Comparison of ENCODE assay signal across 8 cellular contexts in the genomic region with DNA sequence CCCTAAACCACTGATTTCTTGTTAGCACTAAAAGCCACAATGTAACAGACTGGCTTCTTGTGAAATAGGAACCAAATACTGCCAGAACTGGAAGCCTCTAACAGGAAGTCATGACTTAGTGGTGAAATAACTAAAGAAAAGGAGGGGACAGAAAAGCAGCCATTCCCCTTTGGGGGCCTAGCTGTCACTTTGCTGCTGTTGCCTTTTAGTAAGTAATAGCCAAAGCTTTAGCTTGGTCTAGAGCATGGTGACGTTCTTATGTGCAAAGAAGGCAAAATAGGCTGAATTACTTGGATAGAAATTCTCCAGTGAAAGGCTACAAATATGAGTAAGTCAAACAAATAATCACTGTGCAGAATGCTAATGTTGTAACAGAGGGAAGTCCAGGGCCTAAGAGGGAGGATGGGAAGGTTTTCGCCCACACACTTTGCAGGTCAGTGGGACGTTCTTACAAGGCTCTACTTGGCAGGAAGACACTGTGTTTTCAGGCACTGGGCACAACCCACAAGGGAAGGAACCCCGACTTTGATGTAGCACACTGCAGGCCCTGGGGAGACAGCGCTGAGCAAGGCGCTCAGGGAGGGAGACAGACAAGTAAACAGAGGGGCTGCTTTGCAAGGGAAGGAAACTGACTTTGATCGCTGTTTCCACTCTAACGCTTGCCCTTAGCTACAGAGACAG. TPM values are rescaled to one million over a fixed set of nuclear protein-coding genes. Genes with fewer than 3 reads are reported as not detected.
A peak's percentile ranks its signal among the peaks of the same experiment; 100 is the strongest.
DNase-seq lines count a peak whose midpoint lies in the region; ATAC-seq and TF ChIP-seq lines count a peak whose summit lies in the region.

No MANE protein-coding gene starts in this region.

- H3K4me3 Mint-ChIP-seq in activated naive CD8-positive, alpha-beta T cell treated with anti-CD3 and anti-CD28 coated beads, Interleukin-2, amount 10 ng/mL, durations not matched to agents 7 days and 5 days = peak overlapping the region; percentile 73

- peak overlapping the region; percentile 52 for H3K18ac ChIP-seq in IMR-90 (ENCODE audit: low read depth, low read length)

- BruUV-seq in IMR-90 (replicated peaks; lab: Mats Ljungman, UMichigan) = no TSS peak

- peak overlapping the region; percentile 68 for H3K14ac ChIP-seq in IMR-90 (replicated peaks; ENCODE audit: low read depth, low read length)

- H3K23ac ChIP-seq in IMR-90 (ENCODE audit: low read depth, low read length) = peak overlapping the region; percentile 72; the same call in 1 of the 2 replicates

- no peaks in the 10 kb centered on the region for H3K27me3 ChIP-seq in IMR-90 (ENCODE audit: control insufficient read depth, insufficient read depth, low read length)
- H3K27me3 ChIP-seq in layer of hippocampus (ENCODE audit: control insufficient read depth, insufficient read depth, low read length) = no peaks in the 10 kb centered on the region

- H3K27me3 Mint-ChIP-seq in activated naive CD8-positive, alpha-beta T cell treated with anti-CD3 and anti-CD28 coated beads, Interleukin-2, amount 10 ng/mL, durations not matched to agents 7 days and 5 days = no peaks in the 10 kb centered on the region

- WGBS in IMR-90 (ENCODE audit: extremely low coverage in 2 of 2, insufficient read length in 1 of 2), 2 experiments = 11% methylated on average over 3 of the region's 8 CpGs; no CpG with 5 or more reads in 1 of the 2 experiments

- H4K8ac ChIP-seq in IMR-90 (ENCODE audit: low read depth in 2 of 2, low read length in 2 of 2) = peak overlapping the region; percentile 26 to 81; a peak in 2 of 4 replicates

- H2BK120ac ChIP-seq in IMR-90 (ENCODE audit: low read depth, low read length) = peak overlapping the region; percentile 94

- peak overlapping the region; percentile 96 for H3K27ac Mint-ChIP-seq in activated naive CD8-positive, alpha-beta T cell treated with anti-CD3 and anti-CD28 coated beads, Interleukin-2, amount 10 ng/mL, durations not matched to agents 7 days and 5 days

- no peaks in the 10 kb centered on the region for H3K9me3 ChIP-seq in IMR-90 (ENCODE audit: control insufficient read depth, insufficient read depth, low read length)

- peak overlapping the region; percentile 95 for H2BK5ac ChIP-seq in IMR-90 (ENCODE audit: low read depth, low read length, poor library complexity, severe bottlenecking)

- no peak overlapping the region for H3K4me3 ChIP-seq in IMR-90 (ENCODE audit: insufficient read depth, low read depth, low read length)

- peak overlapping the region; percentile 87 for H4K91ac ChIP-seq in IMR-90 (ENCODE audit: insufficient read depth, low read depth, low read length)

- peak; percentile 66 for ATAC-seq in IMR-90 (ENCODE audit: low read depth)
- ATAC-seq in activated naive CD8-positive, alpha-beta T cell treated with anti-CD3 and anti-CD28 coated beads, Interleukin-2, amount 10 ng/mL, durations not matched to agents 7 days and 5 days (ENCODE audit: low read depth) = peak; percentile 83

- peak overlapping the region; percentile 82 for H2BK20ac ChIP-seq in IMR-90 (ENCODE audit: low read depth, low read length)

- H4K20me1 ChIP-seq in IMR-90 (ENCODE audit: insufficient read depth, low read length) = no peaks in the 10 kb centered on the region

- in situ Hi-C loops in IMR-90 (cut with MboI; ENCODE audit: low sequenced_read_pairs) = loop anchor here (25.0 kb wide), 1 partner anchor 147 kb away; a partner anchor contains a TSS

- peak; percentile 76 to 77 for DNase-seq in AML-193 (lab: John Stamatoyannopoulos, UW)
- peak; percentile 91 for DNase-seq in IMR-90
- DNase-seq in activated naive CD8-positive, alpha-beta T cell treated with anti-CD3 and anti-CD28 coated beads, Interleukin-2, amount 10 ng/mL, durations not matched to agents 7 days and 5 days = peak; percentile 48
- no peak for DNase-seq in GM19240 (ENCODE audit: insufficient read length, low spot score)
- DNase-seq in SW480 (ENCODE audit: low spot score) = no peak
- no peak for DNase-seq in SHP77 treated with DMSO at 0.1 percent for 48 hours (lab: John Stamatoyannopoulos, UW)

- H2AFZ ChIP-seq in IMR-90 (replicated peaks; ENCODE audit: low read length, poor library complexity) = peak overlapping the region; percentile 90

- peaks cover 8% of the 10 kb centered on the region for H3K36me3 Mint-ChIP-seq in activated naive CD8-positive, alpha-beta T cell treated with anti-CD3 and anti-CD28 coated beads, Interleukin-2, amount 10 ng/mL, durations not matched to agents 7 days and 5 days

- no peak for TF ChIP-seq CTCF in IMR-90 (conservative IDR thresholded peaks at IDR 0.05; ENCODE audit: low read depth, low read length)

- H2AK5ac ChIP-seq in IMR-90 (ENCODE audit: low read depth, low read length) = peak overlapping the region; percentile 31

- peak overlapping the region; percentile 30 for H2AK9ac ChIP-seq in IMR-90 (replicated peaks; ENCODE audit: low read depth, low read length, poor library complexity)

- H4K5ac ChIP-seq in IMR-90 (ENCODE audit: low read depth, low read length) = peak overlapping the region; percentile 40; the same call in 1 of the 2 replicates

- H3K27ac ChIP-seq in IMR-90 (ENCODE audit: insufficient read depth, low read length) (peak overlapping the region; percentile 76), layer of hippocampus (ENCODE audit: low read depth, low read length) (peak overlapping the region; percentile 62), temporal lobe (ENCODE audit: low read depth, low read length) (peak overlapping the region; percentile 4)

- intact Hi-C loops in IMR-90 (cut with micrococcal nuclease) = no loop called here

- no peak for TF ChIP-seq POLR2A in IMR-90 (IDR thresholded peaks at IDR 0.05; ENCODE audit: low read depth, low read length)

- dilution Hi-C loops in IMR-90 (cut with HindIII; ENCODE audit: low sequenced_read_pairs, unreplicated experiment) = no loop called here

- peaks cover 9% of the 10 kb centered on the region; the same call in 1 of the 2 replicates for H3K9me1 ChIP-seq in IMR-90 (ENCODE audit: insufficient read depth, low read length)

- POLR2A ChIA-PET in IMR-90 (lab: Charles Lee; ENCODE audit: unreplicated experiment) = no interaction called here
- POLR2A ChIA-PET in activated naive CD8-positive, alpha-beta T cell treated with anti-CD3 and anti-CD28 coated beads, Interleukin-2, amount 10 ng/mL, durations not matched to agents 7 days and 5 days (lab: Charles Lee) = interaction anchor here (1.1 kb wide), 1 partner anchor 16 kb away, joined by 5 read pairs; no protein-coding TSS in a partner anchor

- H3K4me2 ChIP-seq in IMR-90 (ENCODE audit: low read depth, low read length) = peak overlapping the region; percentile 51

- H3K4me1 ChIP-seq in IMR-90 (ENCODE audit: control insufficient read depth, insufficient read depth, low read length) = peaks cover 26% of the 10 kb centered on the region

- no peaks in the 10 kb centered on the region for H3K9me3 Mint-ChIP-seq in activated naive CD8-positive, alpha-beta T cell treated with anti-CD3 and anti-CD28 coated beads, Interleukin-2, amount 10 ng/mL, durations not matched to agents 7 days and 5 days

- H3K56ac ChIP-seq in IMR-90 (ENCODE audit: extremely low read depth, insufficient read depth, low read length) = 0 out of 2 replicates have a peak overlapping the region, but pooled peaks have one; percentile 56

- no peaks in the 10 kb centered on the region for H3K36me3 ChIP-seq in IMR-90 (ENCODE audit: control insufficient read depth, insufficient read depth, low read length)

- CTCF ChIA-PET in IMR-90 (lab: Yijun Ruan, JAX) = interaction anchor here (1.1 to 1.6 kb wide), 2 partner anchors 10 to 21 kb away, joined by 3 read pairs; no protein-coding TSS in a partner anchor

- peak overlapping the region; percentile 88 for H3K4ac ChIP-seq in IMR-90 (ENCODE audit: low read depth, low read length)

- TF ChIP-seq RAD21 in IMR-90 (IDR thresholded peaks at IDR 0.05; ENCODE audit: low read length) = 0 out of 2 replicates have a peak, but pooled peaks have one; percentile 7

- peaks cover 0 to 3% of the 10 kb centered on the region in 2 experiments; a peak in 2 of 4 replicates for H3K79me1 ChIP-seq in IMR-90 (ENCODE audit: low read depth in 1 of 2, low read length in 2 of 2)

- peaks cover 89% of the 10 kb centered on the region for H3K4me1 Mint-ChIP-seq in activated naive CD8-positive, alpha-beta T cell treated with anti-CD3 and anti-CD28 coated beads, Interleukin-2, amount 10 ng/mL, durations not matched to agents 7 days and 5 days

- H3K9ac ChIP-seq in IMR-90 (ENCODE audit: low read depth, low read length) = peak overlapping the region; percentile 48

- H2BK15ac ChIP-seq in IMR-90 (ENCODE audit: low read depth, low read length) = peak overlapping the region; percentile 43; the same call in 1 of the 3 replicates

TF ChIP-seq in IMR-90, 13 proteins besides CTCF, POLR2A, EP300 and RAD21:
- 0 out of 2 replicates have a peak, but pooled peaks have one; percentile 10 for TF ChIP-seq MAFK (IDR thresholded peaks at IDR 0.05; ENCODE audit: low read depth, low read length)
- no peak for TF ChIP-seq NFE2L2 (IDR thresholded peaks at IDR 0.05; ENCODE audit: low read depth, low read length)
- peak; percentile 79 for TF ChIP-seq CEBPB (IDR thresholded peaks at IDR 0.05; ENCODE audit: low read depth, low read length)

RNA-seq across cellular contexts. Expression of a gene that starts 16.6 kb away (rescaled TPM):
- 1.9 and 2.2 TPM in 2 replicates for total RNA-seq in IMR-90 (2012; rRNA removed)
- polyA plus RNA-seq in IMR-90 (2012; rRNA removed) = 3.4 and 3.7 TPM in 2 replicates
- 0.56 and 0.63 TPM in 2 replicates for polyA plus RNA-seq in IMR-90 (2012; cell fraction: cytosol; rRNA removed)
- polyA plus RNA-seq in IMR-90 (2012; cell fraction: nucleus; rRNA removed; ENCODE audit: low replicate concordance) = 2.7 and 11.3 TPM in 2 replicates
- 10 to 100 TPM; 17.7 to 18.7 TPM for total RNA-seq in activated naive CD8-positive, alpha-beta T cell treated with anti-CD3 and anti-CD28 coated beads, Interleukin-2, amount 10 ng/mL, durations not matched to agents 7 days and 5 days
- total RNA-seq in temporal lobe = 0.74 TPM

RNA-seq across cellular contexts. Expression of a gene that starts 28.4 kb away (rescaled TPM):
- total RNA-seq in IMR-90 (2012; rRNA removed) = 63.8 and 66.7 TPM in 2 replicates
- polyA plus RNA-seq in IMR-90 (2012; rRNA removed) = 42.9 and 49.9 TPM in 2 replicates
- 14.1 and 16.9 TPM in 2 replicates for polyA plus RNA-seq in IMR-90 (2012; cell fraction: cytosol; rRNA removed)
- 17.0 and 55.5 TPM in 2 replicates for polyA plus RNA-seq in IMR-90 (2012; cell fraction: nucleus; rRNA removed; ENCODE audit: low replicate concordance)
- 10 to 100 TPM; 67.2 to 70.5 TPM for total RNA-seq in activated naive CD8-positive, alpha-beta T cell treated with anti-CD3 and anti-CD28 coated beads, Interleukin-2, amount 10 ng/mL, durations not matched to agents 7 days and 5 days
- 21.1 TPM for total RNA-seq in temporal lobe

Comparison
In these comparisons a context has a peak if more than half of its experiments do, and no peak if none do; other contexts are left out.
1. DNase-seq: peak in AML-193 (2 of 2), IMR-90 (single experiment) and activated naive CD8-positive, alpha-beta T cell treated with anti-CD3 and anti-CD28 coated beads, Interleukin-2, amount 10 ng/mL, durations not matched to agents 7 days and 5 days (single experiment); none in GM19240 (single experiment), SW480 (single experiment) and SHP77 treated with DMSO at 0.1 percent for 48 hours (single experiment).
2. H3K27ac ChIP-seq: peak in every context shown above with its lines; median percentile 76 in IMR-90; 62 in layer of hippocampus; 4 in temporal lobe.